ENCODE assay signal across 22 cellular contexts in the genomic region with DNA sequence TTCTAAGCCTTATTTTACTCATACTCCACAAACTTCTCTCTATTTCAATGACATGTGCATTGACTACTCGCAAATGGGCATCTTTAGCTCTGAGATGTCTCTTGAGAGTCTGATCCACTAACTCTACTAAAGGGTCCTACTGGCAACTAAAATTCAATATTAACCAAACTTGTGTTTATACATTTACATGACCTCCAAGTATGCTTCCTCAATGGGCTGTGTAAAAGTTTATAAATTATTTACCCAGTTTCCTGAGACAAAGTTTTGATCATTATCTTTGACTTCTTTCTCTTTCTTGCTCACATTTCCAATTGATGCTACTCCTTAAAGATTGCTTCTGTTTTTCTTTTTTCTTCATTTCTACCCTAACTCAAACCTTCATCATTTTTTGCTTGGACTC.
"Had no signal": no experiment of that assay in that cellular context is flagged by ENCODE, and none has a peak within 500 bp of the region (broad histone marks: within the 10 kb centered on the region; RNA-seq: fewer than 3 reads in every experiment).

No MANE protein-coding gene starts in this region.

- FAIRE-seq: HepG2 had no signal

- H3K27me3 ChIP-seq: MG63 had no signal

- H3K27ac ChIP-seq: RWPE1 had no signal

- DNase-seq: IMR-90, Karpas-422, KG1, MG63, NCI-H1092 treated with DMSO at 0.1 percent for 48 hours, NCI-H146, NCI-H1694 treated with DMSO at 0.1 percent for 48 hours, NCI-H1930, NCI-H2081, NCI-H2107, NCI-H2227 treated with DMSO at 0.1 percent for 48 hours, NCI-H446, NCI-H510A, NCI-H524 treated with DMSO at 0.1 percent for 48 hours, NCI-H69, NCI-H774, SHP77, SK-N-SH, SW 1271, T-cell had no signal

- H3K36me3 ChIP-seq: MG63 had no signal

- H3K9me3 ChIP-seq: MG63, SK-N-SH had no signal

- H3K4me3 ChIP-seq: MG63 had no signal

- ATAC-seq: HepG2, T-cell had no signal
